13 cellular contexts compared by ENCODE assay signal in genomic region chr3:169953462-169954141, GRCh38. TPM values are rescaled to one million over a fixed set of nuclear protein-coding genes. Genes with fewer than 3 reads are reported as not detected.
DNase-seq lines count a peak whose midpoint lies in the region; ATAC-seq, FAIRE-seq and TF ChIP-seq lines count a peak whose summit lies in the region.
"Had no signal": no experiment of that assay in that cellular context is flagged by ENCODE, and none has a peak within 500 bp of the region (broad histone marks: within the 10 kb centered on the region; RNA-seq: fewer than 3 reads in every experiment).

No MANE protein-coding gene starts in this region.

- H3K27ac Mint-ChIP-seq in Calu3 (ENCODE audit: unreplicated experiment) (peak overlapping the region; percentile 24), nephron progenitor cell (no peak overlapping the region)
- H3K27ac Mint-ChIP-seq: WTC11 had no signal

- H3K4me3 Mint-ChIP-seq in Calu3 (ENCODE audit: low read depth, unreplicated experiment) (no peak overlapping the region), nephron progenitor cell (no peak overlapping the region)
- H3K4me3 Mint-ChIP-seq: WTC11 had no signal

- no peak overlapping the region for H3K9ac ChIP-seq in adipocyte (ENCODE audit: low read length)

- H3K27me3 Mint-ChIP-seq in Calu3 (ENCODE audit: unreplicated experiment) (peaks cover 13% of the 10 kb centered on the region), nephron progenitor cell (ENCODE audit: low read depth, poor library complexity) (peaks cover 7% of the 10 kb centered on the region)

- H3K9me3 Mint-ChIP-seq in Calu3 (ENCODE audit: low read depth, unreplicated experiment) (no peaks in the 10 kb centered on the region), nephron progenitor cell (peaks cover 4% of the 10 kb centered on the region)
- H3K9me3 Mint-ChIP-seq: WTC11 had no signal

- ATAC-seq in GM19372 (IDR thresholded peaks at IDR 0.05; ENCODE audit: low read depth, unreplicated experiment) (peak; percentile 11), HG03095 (IDR thresholded peaks at IDR 0.05; ENCODE audit: unreplicated experiment) (peak; percentile 16), GM21360 (IDR thresholded peaks at IDR 0.05; ENCODE audit: unreplicated experiment) (no peak)
- ATAC-seq: WTC11 had no signal

- TF ChIP-seq CTCF in Calu3 (IDR thresholded peaks at IDR 0.05; ENCODE audit: unreplicated experiment) (no peak), D721Med (IDR thresholded peaks at IDR 0.05; ENCODE audit: insufficient read depth, missing control alignments) (no peak), nephron progenitor cell (IDR thresholded peaks at IDR 0.05) (no peak)

- DNase-seq in Calu3 = no peak
- peak; percentile 41 for DNase-seq in adipocyte (ENCODE audit: low read depth)
- DNase-seq in D721Med (ENCODE audit: insufficient read length, low spot score) = no peak
- no peak for DNase-seq in NOMO-1 treated with DMSO at 0.1 percent for 48 hours (lab: John Stamatoyannopoulos, UW; ENCODE audit: unreplicated experiment)
- DNase-seq in nephron progenitor cell = no peak
- DNase-seq: posterior cingulate gyrus, tibial artery had no signal

- no peaks in the 10 kb centered on the region for H3K36me3 Mint-ChIP-seq in Calu3 (ENCODE audit: insufficient read depth, unreplicated experiment)
- H3K36me3 Mint-ChIP-seq in nephron progenitor cell (ENCODE audit: low read depth) = no peaks in the 10 kb centered on the region
- H3K36me3 Mint-ChIP-seq: WTC11 had no signal

- no peaks in the 10 kb centered on the region for H3K36me3 ChIP-seq in adipocyte (ENCODE audit: control insufficient read depth, insufficient read depth, low read length, severe bottlenecking)
- H3K36me3 ChIP-seq: tibial artery had no signal

- CTCF ChIA-PET in Calu3 (lab: Charles Lee) = no interaction called here

- BruUV-seq in Calu3 (replicated peaks; lab: Mats Ljungman, UMichigan) = no TSS peak

- H3K4me1 Mint-ChIP-seq in Calu3 (ENCODE audit: low read depth, unreplicated experiment) (no peaks in the 10 kb centered on the region), nephron progenitor cell (peaks cover 8% of the 10 kb centered on the region)
- H3K4me1 Mint-ChIP-seq: WTC11 had no signal

- H3K4me3 ChIP-seq in adipocyte (ENCODE audit: low read length) = no peak overlapping the region
- H3K4me3 ChIP-seq: tibial artery had no signal

- H3K4me1 ChIP-seq in adipocyte (ENCODE audit: control insufficient read depth, insufficient read depth, low read length) = peaks cover 9% of the 10 kb centered on the region
- H3K4me1 ChIP-seq: tibial artery had no signal

- FAIRE-seq in D721Med (lab: Jason Lieb, UNC) = no peak

- no peaks in the 10 kb centered on the region for H3K9me3 ChIP-seq in adipocyte (ENCODE audit: control insufficient read depth, low read length)
- H3K9me3 ChIP-seq: tibial artery had no signal

- intact Hi-C loops in Calu3 (cut with micrococcal nuclease; ENCODE audit: unreplicated experiment) = no loop called here

- peaks cover under 1% of the 10 kb centered on the region for H3K27me3 ChIP-seq in adipocyte (replicated peaks; ENCODE audit: control insufficient read depth, insufficient read depth, low read length)

RNA-seq across cellular contexts. Expression of gene SEC62, which starts 13.0 kb away (rescaled TPM):
- 143 and 148 TPM in 2 replicates for total RNA-seq in Calu3 (2022)

RNA-seq across cellular contexts. Expression of gene SAMD7, which starts 42.2 kb away (rescaled TPM):
- total RNA-seq in Calu3 (2022) = not detected in 2 replicates
- total RNA-seq: cerebellum, kidney epithelial cell, WTC11 had no signal
